ENCODE assay signal across 3 cellular contexts in the genomic region with DNA sequence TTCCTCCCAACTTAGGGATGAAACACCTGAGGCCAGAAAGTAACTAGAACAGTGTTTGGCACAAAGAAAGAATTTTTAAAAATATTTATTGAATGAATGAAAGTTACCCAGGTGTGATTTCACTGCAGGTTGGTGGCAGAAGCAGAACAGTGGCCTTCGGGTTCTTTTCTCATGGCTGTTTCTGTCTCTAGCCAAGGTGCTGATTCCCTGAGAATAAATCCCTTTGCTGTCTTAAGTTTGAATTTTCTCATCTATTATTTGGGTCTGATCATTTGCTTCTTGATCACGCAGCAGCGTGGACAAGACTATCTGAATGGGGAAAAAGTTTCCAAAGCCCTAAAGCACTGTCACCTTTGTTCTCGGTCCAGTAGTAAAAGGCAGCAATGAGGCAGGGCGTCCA.
TF ChIP-seq lines count a peak whose summit lies in the region.

No MANE protein-coding gene starts in this region.

TF ChIP-seq in SK-N-SH, 30 proteins besides CTCF, POLR2A, EP300 and RAD21:
- TF ChIP-seq, protein P1, sequence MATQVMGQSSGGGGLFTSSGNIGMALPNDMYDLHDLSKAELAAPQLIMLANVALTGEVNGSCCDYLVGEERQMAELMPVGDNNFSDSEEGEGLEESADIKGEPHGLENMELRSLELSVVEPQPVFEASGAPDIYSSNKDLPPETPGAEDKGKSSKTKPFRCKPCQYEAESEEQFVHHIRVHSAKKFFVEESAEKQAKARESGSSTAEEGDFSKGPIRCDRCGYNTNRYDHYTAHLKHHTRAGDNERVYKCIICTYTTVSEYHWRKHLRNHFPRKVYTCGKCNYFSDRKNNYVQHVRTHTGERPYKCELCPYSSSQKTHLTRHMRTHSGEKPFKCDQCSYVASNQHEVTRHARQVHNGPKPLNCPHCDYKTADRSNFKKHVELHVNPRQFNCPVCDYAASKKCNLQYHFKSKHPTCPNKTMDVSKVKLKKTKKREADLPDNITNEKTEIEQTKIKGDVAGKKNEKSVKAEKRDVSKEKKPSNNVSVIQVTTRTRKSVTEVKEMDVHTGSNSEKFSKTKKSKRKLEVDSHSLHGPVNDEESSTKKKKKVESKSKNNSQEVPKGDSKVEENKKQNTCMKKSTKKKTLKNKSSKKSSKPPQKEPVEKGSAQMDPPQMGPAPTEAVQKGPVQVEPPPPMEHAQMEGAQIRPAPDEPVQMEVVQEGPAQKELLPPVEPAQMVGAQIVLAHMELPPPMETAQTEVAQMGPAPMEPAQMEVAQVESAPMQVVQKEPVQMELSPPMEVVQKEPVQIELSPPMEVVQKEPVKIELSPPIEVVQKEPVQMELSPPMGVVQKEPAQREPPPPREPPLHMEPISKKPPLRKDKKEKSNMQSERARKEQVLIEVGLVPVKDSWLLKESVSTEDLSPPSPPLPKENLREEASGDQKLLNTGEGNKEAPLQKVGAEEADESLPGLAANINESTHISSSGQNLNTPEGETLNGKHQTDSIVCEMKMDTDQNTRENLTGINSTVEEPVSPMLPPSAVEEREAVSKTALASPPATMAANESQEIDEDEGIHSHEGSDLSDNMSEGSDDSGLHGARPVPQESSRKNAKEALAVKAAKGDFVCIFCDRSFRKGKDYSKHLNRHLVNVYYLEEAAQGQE (IDR thresholded peaks at IDR 0.05; ENCODE audit: low read depth, low read length), result peak; percentile 86
- TF ChIP-seq FOXM1 (IDR thresholded peaks at IDR 0.05; ENCODE audit: low read depth) (no peak), EZH2phosphoT487 (IDR thresholded peaks at IDR 0.05; ENCODE audit: borderline replicate concordance, low read depth) (no peak), FOSL2 (IDR thresholded peaks at IDR 0.05; ENCODE audit: borderline replicate concordance, low read depth) (no peak)

TF ChIP-seq in SK-N-SH treated with all-trans-retinoic acid at 6 μM for 48 hours, 23 proteins besides CTCF, POLR2A, EP300 and RAD21 (continued from another document):
- TF ChIP-seq, protein P2, sequence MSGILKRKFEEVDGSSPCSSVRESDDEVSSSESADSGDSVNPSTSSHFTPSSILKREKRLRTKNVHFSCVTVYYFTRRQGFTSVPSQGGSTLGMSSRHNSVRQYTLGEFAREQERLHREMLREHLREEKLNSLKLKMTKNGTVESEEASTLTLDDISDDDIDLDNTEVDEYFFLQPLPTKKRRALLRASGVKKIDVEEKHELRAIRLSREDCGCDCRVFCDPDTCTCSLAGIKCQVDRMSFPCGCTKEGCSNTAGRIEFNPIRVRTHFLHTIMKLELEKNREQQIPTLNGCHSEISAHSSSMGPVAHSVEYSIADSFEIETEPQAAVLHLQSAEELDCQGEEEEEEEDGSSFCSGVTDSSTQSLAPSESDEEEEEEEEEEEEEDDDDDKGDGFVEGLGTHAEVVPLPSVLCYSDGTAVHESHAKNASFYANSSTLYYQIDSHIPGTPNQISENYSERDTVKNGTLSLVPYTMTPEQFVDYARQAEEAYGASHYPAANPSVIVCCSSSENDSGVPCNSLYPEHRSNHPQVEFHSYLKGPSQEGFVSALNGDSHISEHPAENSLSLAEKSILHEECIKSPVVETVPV (CRISPR knock-in tag; IDR thresholded peaks at IDR 0.05), result no peak
- no peak for TF ChIP-seq ZNF70 (CRISPR knock-in tag; IDR thresholded peaks at IDR 0.05)
- TF ChIP-seq, protein P3, sequence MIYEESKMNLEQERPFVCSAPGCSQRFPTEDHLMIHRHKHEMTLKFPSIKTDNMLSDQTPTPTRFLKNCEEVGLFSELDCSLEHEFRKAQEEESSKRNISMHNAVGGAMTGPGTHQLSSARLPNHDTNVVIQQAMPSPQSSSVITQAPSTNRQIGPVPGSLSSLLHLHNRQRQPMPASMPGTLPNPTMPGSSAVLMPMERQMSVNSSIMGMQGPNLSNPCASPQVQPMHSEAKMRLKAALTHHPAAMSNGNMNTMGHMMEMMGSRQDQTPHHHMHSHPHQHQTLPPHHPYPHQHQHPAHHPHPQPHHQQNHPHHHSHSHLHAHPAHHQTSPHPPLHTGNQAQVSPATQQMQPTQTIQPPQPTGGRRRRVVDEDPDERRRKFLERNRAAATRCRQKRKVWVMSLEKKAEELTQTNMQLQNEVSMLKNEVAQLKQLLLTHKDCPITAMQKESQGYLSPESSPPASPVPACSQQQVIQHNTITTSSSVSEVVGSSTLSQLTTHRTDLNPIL (CRISPR knock-in tag; IDR thresholded peaks at IDR 0.05; ENCODE audit: low read depth), result no peak
- no peak for TF ChIP-seq GLIS3 (CRISPR knock-in tag; IDR thresholded peaks at IDR 0.05)
- TF ChIP-seq BACH2 (CRISPR knock-in tag; IDR thresholded peaks at IDR 0.05; ENCODE audit: borderline replicate concordance), result no peak
- TF ChIP-seq ESRRG (CRISPR knock-in tag; IDR thresholded peaks at IDR 0.05), result no peak
- no peak for TF ChIP-seq ARNTL (CRISPR knock-in tag; IDR thresholded peaks at IDR 0.05; ENCODE audit: borderline replicate concordance, low read depth)
- no peak for TF ChIP-seq ZFP30 (CRISPR knock-in tag; IDR thresholded peaks at IDR 0.05)

TF ChIP-seq in H1, 55 proteins besides CTCF, POLR2A, EP300 and RAD21 (continued from another document):
- TF ChIP-seq TEAD4 (IDR thresholded peaks at IDR 0.05; ENCODE audit: low read depth, low read length), result no peak
- TF ChIP-seq TAF7 (optimal IDR thresholded peaks at IDR 0.05; ENCODE audit: borderline replicate concordance, low read depth, low read length), result no peak
- no peak for TF ChIP-seq JUND (IDR thresholded peaks at IDR 0.05; ENCODE audit: low read length)
TF ChIP-seq in H1: peak in this region for 0.
